26 cellular contexts compared by ENCODE assay signal in the genomic region with DNA sequence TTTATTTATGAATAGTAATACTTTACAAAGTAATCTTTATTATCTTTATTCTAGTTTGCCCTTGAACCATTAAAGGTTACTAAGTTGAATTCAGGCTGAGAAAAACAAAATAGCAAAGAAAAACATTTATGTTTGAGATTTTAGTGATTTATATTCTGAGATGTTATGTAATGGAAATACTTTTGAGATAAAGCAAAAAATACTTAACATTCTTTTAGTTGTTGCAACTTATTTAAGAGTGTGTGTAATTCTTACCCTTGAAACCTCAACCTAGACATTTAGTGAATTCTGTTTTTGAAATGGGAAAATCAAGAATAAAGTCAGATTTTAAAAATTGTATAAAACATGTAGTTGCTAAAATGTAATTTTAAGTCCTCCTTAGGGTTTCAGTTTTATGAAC. TPM values are rescaled to one million over a fixed set of nuclear protein-coding genes. Genes with fewer than 3 reads are reported as not detected.
A peak's percentile ranks its signal among the peaks of the same experiment; 100 is the strongest.
DNase-seq lines count a peak whose midpoint lies in the region; ATAC-seq, FAIRE-seq and TF ChIP-seq lines count a peak whose summit lies in the region.
"Had no signal": no experiment of that assay in that cellular context is flagged by ENCODE, and none has a peak within 500 bp of the region (broad histone marks: within the 10 kb centered on the region; RNA-seq: fewer than 3 reads in every experiment).

No MANE protein-coding gene starts in this region.

- H3K9ac ChIP-seq in astrocyte (ENCODE audit: low read length), result no peak overlapping the region
- peak overlapping the region; percentile 56 for H3K9ac ChIP-seq in skeletal muscle satellite cell (ENCODE audit: low read depth, low read length)

- H3K36me3 ChIP-seq in astrocyte (ENCODE audit: insufficient read depth, low read length), result no peaks in the 10 kb centered on the region
- peaks cover 7% of the 10 kb centered on the region for H3K36me3 ChIP-seq in skeletal muscle satellite cell (ENCODE audit: insufficient read depth, low read length)

- H3K4me1 ChIP-seq in astrocyte (ENCODE audit: insufficient read depth, low read length) (peaks cover 20% of the 10 kb centered on the region), skeletal muscle satellite cell (ENCODE audit: control insufficient read depth, insufficient read depth, low read length) (peaks cover 73% of the 10 kb centered on the region)

- ATAC-seq in activated naive CD8-positive, alpha-beta T cell treated with anti-CD3 and anti-CD28 coated beads, Interleukin-2, amount 50 U/mL, for 24 hours, result no peak
- ATAC-seq in HG02678 (IDR thresholded peaks at IDR 0.05; ENCODE audit: unreplicated experiment), result no peak
- ATAC-seq: activated CD4-positive, alpha-beta T cell treated with anti-CD3 and anti-CD28 coated beads for 36 hours; K562; naive thymus-derived CD8-positive, alpha-beta T cell had no signal

- H3K9me3 ChIP-seq in astrocyte (ENCODE audit: insufficient read depth, low read depth, low read length) (no peaks in the 10 kb centered on the region), skeletal muscle satellite cell (replicated peaks; ENCODE audit: low read length) (no peaks in the 10 kb centered on the region)

- H3K79me2 ChIP-seq in astrocyte (ENCODE audit: insufficient read depth, low read length), result no peaks in the 10 kb centered on the region

- no peak overlapping the region for H3K27ac Mint-ChIP-seq in astrocyte (ENCODE audit: unreplicated experiment)
- H3K27ac Mint-ChIP-seq in activated naive CD8-positive, alpha-beta T cell treated with anti-CD3 and anti-CD28 coated beads, Interleukin-2, amount 50 U/mL, for 24 hours, result no peak overlapping the region
- H3K27ac Mint-ChIP-seq: activated CD4-positive, alpha-beta T cell treated with anti-CD3 and anti-CD28 coated beads for 36 hours; activated T-cell treated with anti-CD3 and anti-CD28 coated beads, Interleukin-2, amount 50 U/mL, for 24 hours; dendritic cell treated with granulocyte-macrophage colony-stimulating factor and Interleukin-4, amounts not matched to agents 40 ng/mL and 50 ng/mL, for 4 days had no signal

- H3K4me3 Mint-ChIP-seq in astrocyte (ENCODE audit: unreplicated experiment), result no peak overlapping the region
- no peak overlapping the region for H3K4me3 Mint-ChIP-seq in activated naive CD8-positive, alpha-beta T cell treated with anti-CD3 and anti-CD28 coated beads, Interleukin-2, amount 50 U/mL, for 24 hours
- H3K4me3 Mint-ChIP-seq: activated CD4-positive, alpha-beta T cell treated with anti-CD3 and anti-CD28 coated beads for 36 hours; activated T-cell treated with anti-CD3 and anti-CD28 coated beads, Interleukin-2, amount 50 U/mL, for 24 hours; CD4-positive, CD25-positive, alpha-beta regulatory T cell; dendritic cell treated with granulocyte-macrophage colony-stimulating factor and Interleukin-4, amounts not matched to agents 40 ng/mL and 50 ng/mL, for 4 days; naive thymus-derived CD8-positive, alpha-beta T cell had no signal

- no peaks in the 10 kb centered on the region for H3K27me3 Mint-ChIP-seq in astrocyte (ENCODE audit: low read depth, unreplicated experiment)
- H3K27me3 Mint-ChIP-seq in activated naive CD8-positive, alpha-beta T cell treated with anti-CD3 and anti-CD28 coated beads, Interleukin-2, amount 50 U/mL, for 24 hours, result no peaks in the 10 kb centered on the region
- H3K27me3 Mint-ChIP-seq: activated CD4-positive, alpha-beta T cell treated with anti-CD3 and anti-CD28 coated beads for 36 hours; activated T-cell treated with anti-CD3 and anti-CD28 coated beads, Interleukin-2, amount 50 U/mL, for 24 hours; CD4-positive, CD25-positive, alpha-beta regulatory T cell; dendritic cell treated with granulocyte-macrophage colony-stimulating factor and Interleukin-4, amounts not matched to agents 40 ng/mL and 50 ng/mL, for 4 days; naive thymus-derived CD8-positive, alpha-beta T cell had no signal

- H3K27me3 ChIP-seq in astrocyte (ENCODE audit: insufficient read depth, low read length) (no peaks in the 10 kb centered on the region), skeletal muscle satellite cell (ENCODE audit: control insufficient read depth, insufficient read depth, low read length) (no peaks in the 10 kb centered on the region)
- H3K27me3 ChIP-seq: cardiac muscle cell, esophagus squamous epithelium had no signal

- peaks cover 23% of the 10 kb centered on the region for H3K36me3 Mint-ChIP-seq in astrocyte (ENCODE audit: low read depth, unreplicated experiment)
- H3K36me3 Mint-ChIP-seq in activated naive CD8-positive, alpha-beta T cell treated with anti-CD3 and anti-CD28 coated beads, Interleukin-2, amount 50 U/mL, for 24 hours (ENCODE audit: low read depth), result peaks cover 38% of the 10 kb centered on the region

- H3K27ac ChIP-seq in astrocyte (ENCODE audit: low read depth, low read length), result no peak overlapping the region
- H3K27ac ChIP-seq: cardiac muscle cell, esophagus squamous epithelium had no signal

- H4K20me1 ChIP-seq in astrocyte (ENCODE audit: insufficient read depth, low read length), result no peaks in the 10 kb centered on the region

- no peak for TF ChIP-seq CTCF in astrocyte (IDR thresholded peaks at IDR 0.05; ENCODE audit: insufficient read depth, low read depth, low read length)

- no peak overlapping the region for H3K4me3 ChIP-seq in astrocyte (ENCODE audit: insufficient read depth, low read depth, low read length)
- no peak overlapping the region for H3K4me3 ChIP-seq in skeletal muscle satellite cell (ENCODE audit: low read length)
- H3K4me3 ChIP-seq: cardiac muscle cell, esophagus squamous epithelium, K562 had no signal

- H2AFZ ChIP-seq in astrocyte (ENCODE audit: low read depth, low read length), result no peak overlapping the region

- H3K4me2 ChIP-seq in astrocyte (ENCODE audit: low read length) (no peak overlapping the region), skeletal muscle satellite cell (ENCODE audit: low read length) (peak overlapping the region; percentile 15)

- peaks cover 6% of the 10 kb centered on the region for H3K4me1 Mint-ChIP-seq in astrocyte (ENCODE audit: low read depth, unreplicated experiment)
- peaks cover 12% of the 10 kb centered on the region for H3K4me1 Mint-ChIP-seq in activated naive CD8-positive, alpha-beta T cell treated with anti-CD3 and anti-CD28 coated beads, Interleukin-2, amount 50 U/mL, for 24 hours

- DNase-seq in HCEC 1CT, result peak; percentile 35
- peak; percentile 40 for DNase-seq in astrocyte (ENCODE audit: low read depth)
- peak; percentile 50 for DNase-seq in iris pigment epithelial cell (ENCODE audit: low read depth)
- DNase-seq in inferior parietal cortex (ENCODE audit: extremely low spot score), result no peak
- DNase-seq in activated naive CD8-positive, alpha-beta T cell treated with anti-CD3 and anti-CD28 coated beads, Interleukin-2, amount 50 U/mL, for 24 hours, result no peak
- DNase-seq in HPDE6-E6E7 (ENCODE audit: extremely low spot score), result no peak
- DNase-seq: activated CD4-positive, alpha-beta T cell treated with anti-CD3 and anti-CD28 coated beads for 36 hours; activated gamma-delta T cell treated with Interleukin-2 at 50 U/mL for 16 hours; activated T-cell treated with anti-CD3 and anti-CD28 coated beads, Interleukin-2, amount 50 U/mL, for 24 hours; amniotic stem cell; CD4-positive, CD25-positive, alpha-beta regulatory T cell; EL; esophagus squamous epithelium; glutamatergic neuron; naive thymus-derived CD8-positive, alpha-beta T cell; NCI-H1417; NCI-H2081 treated with DMSO at 0.1 percent for 48 hours; NCI-H510A treated with DMSO at 0.1 percent for 48 hours; occipital lobe; retina had no signal

- FAIRE-seq in astrocyte (lab: Jason Lieb, UNC), result no peak
- FAIRE-seq: D721Med, K562 had no signal

- peaks cover 3% of the 10 kb centered on the region for H3K9me3 Mint-ChIP-seq in astrocyte (ENCODE audit: unreplicated experiment)
- peaks cover 21% of the 10 kb centered on the region for H3K9me3 Mint-ChIP-seq in activated naive CD8-positive, alpha-beta T cell treated with anti-CD3 and anti-CD28 coated beads, Interleukin-2, amount 50 U/mL, for 24 hours

RNA-seq across cellular contexts. Expression of a gene that starts 40.1 kb away (rescaled TPM):
- 24.7 and 26.9 TPM in 2 replicates for total RNA-seq in astrocyte
- total RNA-seq in skeletal muscle satellite cell (2012; rRNA removed), result 28.6 and 30.4 TPM in 2 replicates

Comparison
In these comparisons a context has a peak if more than half of its experiments do, and no peak if none do; other contexts are left out.
1. DNase-seq: peak in HCEC 1CT (single experiment), astrocyte (single experiment) and iris pigment epithelial cell (single experiment); none in inferior parietal cortex (single experiment), activated naive CD8-positive, alpha-beta T cell treated with anti-CD3 and anti-CD28 coated beads, Interleukin-2, amount 50 U/mL, for 24 hours (single experiment) and HPDE6-E6E7 (single experiment).